8 cellular contexts compared by ENCODE assay signal in the genomic region with DNA sequence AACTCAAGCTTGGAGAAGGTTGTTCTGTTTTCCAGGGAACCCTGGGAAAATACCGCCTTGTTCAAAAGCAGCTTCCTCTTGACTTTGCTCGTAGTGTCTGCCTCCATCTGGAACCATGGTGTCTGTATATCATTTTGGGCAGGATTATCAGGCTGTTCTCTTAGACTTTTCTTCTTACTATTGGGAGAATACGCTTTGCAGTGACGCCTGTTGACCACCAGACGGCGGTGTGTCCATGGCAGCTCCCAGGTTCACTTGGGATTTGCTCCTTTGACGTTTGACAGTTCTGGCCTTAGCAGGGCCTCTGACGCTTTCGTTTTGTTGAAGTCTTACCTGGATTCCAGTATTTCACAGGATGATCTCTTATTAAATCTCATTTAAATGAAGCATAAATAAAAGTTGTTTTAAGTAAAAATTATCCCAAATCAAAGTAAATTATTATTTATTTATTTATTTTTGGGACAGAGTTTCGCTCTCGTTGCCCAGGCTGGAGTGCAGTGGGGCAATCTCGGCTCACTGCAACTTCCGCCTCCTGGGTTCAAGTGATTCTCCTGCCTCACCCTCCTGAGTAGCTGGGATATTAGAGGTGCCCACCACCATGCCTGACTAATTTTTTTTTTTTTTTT. TPM values are rescaled to one million over a fixed set of nuclear protein-coding genes. Genes with fewer than 3 reads are reported as not detected.
DNase-seq lines count a peak whose midpoint lies in the region; ATAC-seq and TF ChIP-seq lines count a peak whose summit lies in the region.

No MANE protein-coding gene starts in this region.

- peaks cover 34% of the 10 kb centered on the region for H3K36me3 Mint-ChIP-seq in effector memory CD8-positive, alpha-beta T cell (ENCODE audit: insufficient read depth)

- H2AK5ac ChIP-seq in mesenchymal stem cell (ENCODE audit: low read length, severe bottlenecking), result no peak overlapping the region

- H3K4me2 ChIP-seq in mesenchymal stem cell (ENCODE audit: low read length, poor library complexity, severe bottlenecking), result no peak overlapping the region

- H2BK12ac ChIP-seq in mesenchymal stem cell (ENCODE audit: low read length in 2 of 2), result no peak overlapping the region

- H3K4me1 ChIP-seq in HEK293 (ENCODE audit: control insufficient read depth, insufficient read depth, low read length) (no peaks in the 10 kb centered on the region), mesenchymal stem cell (ENCODE audit: control insufficient read depth, insufficient read depth, low read depth, low read length) (peaks cover 18% of the 10 kb centered on the region)

- POLR2A ChIA-PET in HEK293 (lab: Yijun Ruan, JAX), result no interaction called here

- H3K14ac ChIP-seq in mesenchymal stem cell (ENCODE audit: low read length in 2 of 2), result no peak overlapping the region

- no peak overlapping the region for H3K4me3 Mint-ChIP-seq in effector memory CD8-positive, alpha-beta T cell

- WGBS in mesenchymal stem cell, result 44% methylated on average over 11 of the region's 13 CpGs

- H2BK5ac ChIP-seq in mesenchymal stem cell (ENCODE audit: low read depth, low read length, poor library complexity, severe bottlenecking), result no peak overlapping the region

- H3K4me3 ChIP-seq in HEK293 (ENCODE audit: low read depth, low read length) (no peak overlapping the region), mesenchymal stem cell (ENCODE audit: insufficient read depth in 1 of 2, low read depth in 1 of 2, low read length in 2 of 2) (no peak overlapping the region)

- H2BK15ac ChIP-seq in mesenchymal stem cell (ENCODE audit: low read depth, poor library complexity, severe bottlenecking), result no peak overlapping the region

- H2BK120ac ChIP-seq in mesenchymal stem cell (ENCODE audit: low read depth, low read length), result no peak overlapping the region

- no peak overlapping the region for H4K91ac ChIP-seq in mesenchymal stem cell (ENCODE audit: low read length)

- peak; percentile 74 for DNase-seq in EL
- DNase-seq in NCI-H2171 treated with DMSO at 0.1 percent for 48 hours (lab: John Stamatoyannopoulos, UW), result peak; percentile 71
- DNase-seq in activated CD4-positive, CD25-positive, alpha-beta regulatory T cell treated with anti-CD3 and anti-CD28 coated beads, Interleukin-2, amount 50 U/mL, for 72 hours, result peak; percentile 47
- peak in 1 of 3 experiments; percentile 13 for DNase-seq in effector memory CD8-positive, alpha-beta T cell
- DNase-seq in mesenchymal stem cell, result peak; percentile 73
- DNase-seq in stromal cell of bone marrow (ENCODE audit: low read depth), result peak; percentile 58
- no peak for DNase-seq in HK-2 (ENCODE audit: unreplicated experiment)

- TF ChIP-seq CTCF in HEK293 (tag by site-specific recombination; IDR thresholded peaks at IDR 0.05), result peak; percentile 69

- H3K27ac Mint-ChIP-seq in effector memory CD8-positive, alpha-beta T cell, result peak overlapping the region in 1 of 2 donors; percentile 12

- no peaks in the 10 kb centered on the region for H3K27me3 ChIP-seq in mesenchymal stem cell (ENCODE audit: control insufficient read depth in 1 of 2, insufficient read depth in 1 of 2, low read length in 2 of 2)

- no peak overlapping the region for H3K18ac ChIP-seq in mesenchymal stem cell (ENCODE audit: low read depth in 1 of 2, low read length in 2 of 2)

- H3K9me3 ChIP-seq in HEK293 (ENCODE audit: control insufficient read depth, insufficient read depth, low read depth, low read length) (no peaks in the 10 kb centered on the region), mesenchymal stem cell (ENCODE audit: control insufficient read depth, low read length) (no peaks in the 10 kb centered on the region)

- H3K27me3 Mint-ChIP-seq in effector memory CD8-positive, alpha-beta T cell, result no peaks in the 10 kb centered on the region

- ATAC-seq in effector memory CD8-positive, alpha-beta T cell (replicated peaks), result peak; percentile 49

- H2AFZ ChIP-seq in mesenchymal stem cell (ENCODE audit: low read depth, low read length), result no peak overlapping the region

- peak overlapping the region; percentile 21 for H3K9ac ChIP-seq in mesenchymal stem cell (ENCODE audit: low read length)

- peaks cover 46% of the 10 kb centered on the region for H3K79me1 ChIP-seq in mesenchymal stem cell (replicated peaks; ENCODE audit: low read length, poor library complexity, severe bottlenecking)

- no peak overlapping the region for H4K8ac ChIP-seq in mesenchymal stem cell (ENCODE audit: low read length)

- H3K27ac ChIP-seq in HEK293 (ENCODE audit: extremely low read depth, low read depth, low read length), result no peak overlapping the region
- H3K27ac ChIP-seq in mesenchymal stem cell (ENCODE audit: low read length, poor library complexity, severe bottlenecking), result no peak overlapping the region

- H3K9me3 Mint-ChIP-seq in effector memory CD8-positive, alpha-beta T cell, result no peaks in the 10 kb centered on the region

- H3K36me3 ChIP-seq in HEK293 (ENCODE audit: control insufficient read depth in 2 of 2, insufficient read depth in 1 of 2, low read length in 2 of 2) (peaks cover 0 to 22% of the 10 kb centered on the region in 2 experiments; a peak in 2 of 3 replicates), mesenchymal stem cell (ENCODE audit: control insufficient read depth in 1 of 2, insufficient read depth in 2 of 2, low read depth in 1 of 2, low read length in 2 of 2) (peaks cover 34 to 45% of the 10 kb centered on the region in 2 experiments)

- no peak overlapping the region for H3K4ac ChIP-seq in mesenchymal stem cell (ENCODE audit: low read depth in 1 of 2, low read length in 2 of 2)

- no peak overlapping the region for H3K23ac ChIP-seq in mesenchymal stem cell (ENCODE audit: low read length in 2 of 2)

- CTCF ChIA-PET in HEK293 (lab: Yijun Ruan, JAX), result interaction anchor here (0.5 to 2.6 kb wide), 35 partner anchors 9 to 1654 kb away, joined by 3 to 31 read pairs (median 4); no protein-coding TSS in a partner anchor

- H3K4me1 Mint-ChIP-seq in effector memory CD8-positive, alpha-beta T cell (ENCODE audit: low read depth in 2 of 2), result peaks cover 0 to 5% of the 10 kb centered on the region in 2 donors

TF ChIP-seq in HEK293, 187 proteins besides CTCF, POLR2A, EP300 and RAD21:
- TF ChIP-seq ZNF335 (tag by site-specific recombination; conservative IDR thresholded peaks at IDR 0.05) (peak; percentile 55), ZNF2 (tag by site-specific recombination; IDR thresholded peaks at IDR 0.05) (peak; percentile 69; the same call in 1 of the 2 replicates), ZNF660 (tag by site-specific recombination; IDR thresholded peaks at IDR 0.05) (peak; percentile 80), ZNF416 (tag by site-specific recombination; IDR thresholded peaks at IDR 0.05) (no peak), ZBTB17 (tag by site-specific recombination; IDR thresholded peaks at IDR 0.05) (0 out of 2 replicates have a peak, but pooled peaks have one; percentile 27), ZNF654 (tag by site-specific recombination; IDR thresholded peaks at IDR 0.05; ENCODE audit: low read depth) (peak; percentile 34)
- TF ChIP-seq, protein P1, sequence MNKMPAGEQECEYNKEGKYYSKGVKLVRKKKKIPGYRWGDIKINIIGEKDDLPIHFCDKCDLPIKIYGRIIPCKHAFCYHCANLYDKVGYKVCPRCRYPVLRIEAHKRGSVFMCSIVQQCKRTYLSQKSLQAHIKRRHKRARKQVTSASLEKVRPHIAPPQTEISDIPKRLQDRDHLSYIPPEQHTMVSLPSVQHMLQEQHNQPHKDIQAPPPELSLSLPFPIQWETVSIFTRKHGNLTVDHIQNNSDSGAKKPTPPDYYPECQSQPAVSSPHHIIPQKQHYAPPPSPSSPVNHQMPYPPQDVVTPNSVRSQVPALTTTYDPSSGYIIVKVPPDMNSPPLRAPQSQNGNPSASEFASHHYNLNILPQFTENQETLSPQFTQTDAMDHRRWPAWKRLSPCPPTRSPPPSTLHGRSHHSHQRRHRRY (tag by site-specific recombination; IDR thresholded peaks at IDR 0.05), result no peak

RNA-seq across cellular contexts. Expression of a gene that starts 41.8 kb away (rescaled TPM):
- 0.03 TPM for polyA plus RNA-seq in mesenchymal stem cell (2013, experiment 1 of 2)
- polyA plus RNA-seq in mesenchymal stem cell (2013, experiment 2 of 2), result 0.03 TPM
